8 cellular contexts compared by ENCODE assay signal in genomic region chr18:47930844-47931706, GRCh38. TPM values are rescaled to one million over a fixed set of nuclear protein-coding genes. Genes with fewer than 3 reads are reported as not detected.
DNase-seq lines count a peak whose midpoint lies in the region; ATAC-seq, FAIRE-seq and TF ChIP-seq lines count a peak whose summit lies in the region.

No MANE protein-coding gene starts in this region.

- H3K4me1 ChIP-seq in BLaER1 treated with 17β-estradiol and CSF1 and Interleukin-3, amounts not matched to agents 10 nM and 100 nM: peaks cover 41 to 53% (median 48%) of the 10 kb centered on the region in 10 experiments
- peaks cover 46% of the 10 kb centered on the region for H3K4me1 ChIP-seq in HepG2 (ENCODE audit: insufficient read depth, low read length)

- POLR2A ChIA-PET in HepG2 (lab: Yijun Ruan, JAX): interaction anchor here (0.6 to 1.0 kb wide), 4 partner anchors 9 to 1014 kb away, joined by 3 to 7 read pairs (median 4); partner anchors contain the start of genes KATNAL2 and PIAS2

- peak; percentile 78 for ATAC-seq in GM19351 (IDR thresholded peaks at IDR 0.05; ENCODE audit: unreplicated experiment)
- peak; percentile 79 for ATAC-seq in HG03520 (IDR thresholded peaks at IDR 0.05; ENCODE audit: unreplicated experiment)
- ATAC-seq in HepG2: peak; percentile 90

- H4K20me1 ChIP-seq in BLaER1 treated with 17β-estradiol and CSF1 and Interleukin-3, amounts not matched to agents 10 nM and 100 nM: peaks cover 26 to 39% (median 36%) of the 10 kb centered on the region in 11 experiments; a peak in 21 of 22 replicates
- peaks cover 6% of the 10 kb centered on the region; the same call in 1 of the 2 replicates for H4K20me1 ChIP-seq in HepG2 (ENCODE audit: insufficient read depth, low read length)

- 8% methylated on average over 29 of the region's 122 CpGs for WGBS in HepG2 (ENCODE audit: low lambda C conversion rate)

- peak overlapping the region; percentile 73 to 90 (median 84) for H3K4me3 ChIP-seq in BLaER1 treated with 17β-estradiol and CSF1 and Interleukin-3, amounts not matched to agents 10 nM and 100 nM
- peak overlapping the region; percentile 47 to 87 (median 85); a peak in 5 of 6 replicates for H3K4me3 ChIP-seq in HepG2 (replicated peaks in 1 of 3; ENCODE audit: insufficient read depth in 1 of 3, low read depth in 2 of 3, low read length in 3 of 3)

- H3K36me3 ChIP-seq in BLaER1 treated with 17β-estradiol and CSF1 and Interleukin-3, amounts not matched to agents 10 nM and 100 nM: 0 out of 22 replicates have a peak, but pooled peaks cover 0 to 3% (median 0%) of the 10 kb centered on the region in 11 experiments
- no peaks in the 10 kb centered on the region for H3K36me3 ChIP-seq in HepG2 (replicated peaks in 1 of 2; ENCODE audit: control insufficient read depth in 1 of 2, insufficient read depth in 2 of 2, low read length in 2 of 2)

- TF ChIP-seq POLR2A in HepG2 (IDR thresholded peaks at IDR 0.05; ENCODE audit: insufficient read depth in 1 of 2, low read depth in 2 of 2, low read length in 2 of 2): peak in 1 of 2 experiments; percentile 88; a peak in 2 of 4 replicates

- FAIRE-seq in HepG2 (lab: Jason Lieb, UNC): no peak

- in situ Hi-C loops in HepG2 (cut with HindIII; ENCODE audit: extremely low pct_ligation_motif_present, low pct_unique_long_range_greater_than_20kb): no loop called here

- peaks cover 37% of the 10 kb centered on the region for H3K79me2 ChIP-seq in HepG2 (ENCODE audit: insufficient read depth, low read length)

- no TSS peak for BruUV-seq in HepG2 (replicated peaks; lab: Mats Ljungman, UMichigan)

- DNase-seq in NCI-H526 treated with DMSO at 0.1 percent for 48 hours (lab: John Stamatoyannopoulos, UW) (peak; percentile 90), dedifferentiated amniotic fluid mesenchymal stem cell (ENCODE audit: extremely low spot score) (peak; percentile 96), HepG2 (ENCODE audit: low spot score) (peak; percentile 91)
- peak; percentile 93 for DNase-seq in activated CD4-positive, alpha-beta T cell treated with anti-CD3 and anti-CD28 coated beads, Interleukin-2, amount 50 U/mL, for 1 hour
- peak; percentile 89 to 90 for DNase-seq in stimulated activated CD4-positive, alpha-beta T cell treated with anti-CD3 and anti-CD28 coated beads, Interleukin-2, amount 100 ng/mL, for 48 hours

- TF ChIP-seq CTCF in HepG2 (CRISPR knock-in tag; IDR thresholded peaks at IDR 0.05): no peak

- H3K9ac ChIP-seq in BLaER1 treated with 17β-estradiol and CSF1 and Interleukin-3, amounts not matched to agents 10 nM and 100 nM: peak overlapping the region; percentile 89 to 99 (median 96)
- H3K9ac ChIP-seq in HepG2 (ENCODE audit: insufficient read depth, low read depth, low read length): peak overlapping the region; percentile 84

- peak overlapping the region; percentile 90 to 99 (median 97) for H3K27ac ChIP-seq in BLaER1 treated with 17β-estradiol and CSF1 and Interleukin-3, amounts not matched to agents 10 nM and 100 nM
- H3K27ac ChIP-seq in HepG2 (ENCODE audit: extremely low read length, insufficient read depth, low read length): peak overlapping the region; percentile 96

- no peaks in the 10 kb centered on the region for H3K9me3 ChIP-seq in BLaER1 treated with 17β-estradiol and CSF1 and Interleukin-3, amounts not matched to agents 10 nM and 100 nM (replicated peaks in 1 of 11)
- no peaks in the 10 kb centered on the region for H3K9me3 ChIP-seq in HepG2 (ENCODE audit: low read length)

- H3K27me3 ChIP-seq in BLaER1 treated with 17β-estradiol and CSF1 and Interleukin-3, amounts not matched to agents 10 nM and 100 nM: no peaks in the 10 kb centered on the region
- H3K27me3 ChIP-seq in HepG2 (ENCODE audit: control insufficient read depth in 1 of 2, insufficient read depth in 2 of 2, low read length in 2 of 2): no peaks in the 10 kb centered on the region

- H2AFZ ChIP-seq in HepG2 (ENCODE audit: low read length): no peak overlapping the region

- H3K4me2 ChIP-seq in BLaER1 treated with 17β-estradiol and CSF1 and Interleukin-3, amounts not matched to agents 10 nM and 100 nM: peak overlapping the region; percentile 72 to 92 (median 78)
- H3K4me2 ChIP-seq in HepG2 (ENCODE audit: low read depth, low read length): peak overlapping the region; percentile 68

- TF ChIP-seq RAD21 in HepG2 (CRISPR knock-in tag; IDR thresholded peaks at IDR 0.05): peak; percentile 43

- CTCF ChIA-PET in HepG2 (lab: Yijun Ruan, JAX; ENCODE audit: low intra/inter-chr PET ratio, low total read pairs): no interaction called here

- intact Hi-C loops in HepG2 (cut with micrococcal nuclease; ENCODE audit: unreplicated experiment): loop anchor here (5.0 kb wide), 1 partner anchor 76 kb away; no protein-coding TSS in a partner anchor

- no peak for TF ChIP-seq EP300 in HepG2 (IDR thresholded peaks at IDR 0.05; ENCODE audit: low read depth in 2 of 2, low read length in 2 of 2)
- no peak for TF ChIP-seq EP300 in HepG2 (CRISPR knock-in tag; IDR thresholded peaks at IDR 0.05; ENCODE audit: borderline replicate concordance)

TF ChIP-seq in HepG2, 621 proteins besides CTCF, POLR2A, EP300 and RAD21 (continues in another document):
- peak; percentile 70 for TF ChIP-seq DR1 (CRISPR knock-in tag; IDR thresholded peaks at IDR 0.05)
- peak; percentile 89 for TF ChIP-seq ZFAT (CRISPR knock-in tag; conservative IDR thresholded peaks at IDR 0.05)
- TF ChIP-seq NFKB2 (CRISPR knock-in tag; IDR thresholded peaks at IDR 0.05; ENCODE audit: borderline replicate concordance): peak; percentile 97
- 0 out of 2 replicates have a peak, but pooled peaks have one; percentile 27 for TF ChIP-seq RARA (CRISPR knock-in tag; IDR thresholded peaks at IDR 0.05)
- no peak for TF ChIP-seq ZNF34 (CRISPR knock-in tag; IDR thresholded peaks at IDR 0.05; ENCODE audit: borderline replicate concordance)
- no peak for TF ChIP-seq U2AF2 (IDR thresholded peaks at IDR 0.05; ENCODE audit: low read depth, low read length)
- TF ChIP-seq ZNF878 (CRISPR knock-in tag; IDR thresholded peaks at IDR 0.05): no peak
- TF ChIP-seq E2F2 (CRISPR knock-in tag; IDR thresholded peaks at IDR 0.05; ENCODE audit: borderline replicate concordance): peak; percentile 98; the same call in 1 of the 2 replicates
- 0 out of 2 replicates have a peak, but pooled peaks have one; percentile 39 for TF ChIP-seq ZNF678 (CRISPR knock-in tag; IDR thresholded peaks at IDR 0.05)
- TF ChIP-seq ZNF777 (CRISPR knock-in tag; IDR thresholded peaks at IDR 0.05): peak; percentile 88
- peak; percentile 77; the same call in 1 of the 2 replicates for TF ChIP-seq ZNF333 (CRISPR knock-in tag; IDR thresholded peaks at IDR 0.05; ENCODE audit: borderline replicate concordance)
- no peak for TF ChIP-seq NR3C1 (CRISPR knock-in tag; IDR thresholded peaks at IDR 0.05)
- TF ChIP-seq IKZF4 (CRISPR knock-in tag; IDR thresholded peaks at IDR 0.05; ENCODE audit: borderline replicate concordance, low read depth, not compliant biosample characterization): peak; percentile 95
- TF ChIP-seq ZKSCAN1 (IDR thresholded peaks at IDR 0.05; ENCODE audit: low read length): no peak
- no peak; the same call in none of the 2 replicates for TF ChIP-seq MAZ (IDR thresholded peaks at IDR 0.05; ENCODE audit: borderline replicate concordance, low read depth, low read length)
- no peak; the same call in none of the 2 replicates for TF ChIP-seq MAZ (CRISPR knock-in tag; IDR thresholded peaks at IDR 0.05; ENCODE audit: low read depth)
- TF ChIP-seq GABPB1 (CRISPR knock-in tag; IDR thresholded peaks at IDR 0.05): peak; percentile 77
- TF ChIP-seq ZSCAN9 (CRISPR knock-in tag; IDR thresholded peaks at IDR 0.05; ENCODE audit: borderline replicate concordance): peak; percentile 59; the same call in 1 of the 2 replicates

RNA-seq across cellular contexts. Expression of gene SMAD2, which starts 0.6 kb away (rescaled TPM):
- 96.2 and 132 TPM in 2 replicates for total RNA-seq in HepG2 (2016; rRNA removed; fragmentation: Illumina TruSeq; extraction: Trizol)
- 162 and 182 TPM in 2 replicates for total RNA-seq in HepG2 (2016; cell fraction: cytosol; rRNA removed; fragmentation: Illumina TruSeq; extraction: Trizol; ENCODE audit: low read depth)
- 95.6 and 122 TPM in 2 replicates for total RNA-seq in HepG2 (2016; cell fraction: insoluble cytoplasmic fraction; rRNA removed; fragmentation: Illumina TruSeq; extraction: Trizol)
- 148 and 164 TPM in 2 replicates for total RNA-seq in HepG2 (2016; cell fraction: membrane; rRNA removed; fragmentation: Illumina TruSeq; extraction: Trizol)
- 74.9 and 75.8 TPM in 2 replicates for total RNA-seq in HepG2 (2016; cell fraction: nucleus; rRNA removed; fragmentation: Illumina TruSeq; extraction: Trizol)
- polyA plus RNA-seq in HepG2 (2011; rRNA removed): 34.0 and 40.2 TPM in 2 replicates
- polyA plus RNA-seq in HepG2 (2011; cell fraction: cytosol; rRNA removed): 22.8 and 32.4 TPM in 2 replicates
- polyA plus RNA-seq in HepG2 (2011; cell fraction: nucleus; rRNA removed): 16.3 and 21.0 TPM in 2 replicates
- polyA plus RNA-seq in HepG2 (2012): 48.7 and 54.8 TPM in 2 replicates
- polyA plus RNA-seq in HepG2 (2016; cell fraction: cytosol; fragmentation: Illumina TruSeq; extraction: Trizol; ENCODE audit: low read depth): 61.1 and 63.8 TPM in 2 replicates
- polyA plus RNA-seq in HepG2 (2016; cell fraction: insoluble cytoplasmic fraction; fragmentation: Illumina TruSeq; extraction: Trizol; ENCODE audit: low read depth): 69.3 and 70.0 TPM in 2 replicates
- 82.3 and 86.6 TPM in 2 replicates for polyA plus RNA-seq in HepG2 (2016; cell fraction: membrane; fragmentation: Illumina TruSeq; extraction: Trizol; ENCODE audit: low read depth)
- 36.9 and 38.6 TPM in 2 replicates for polyA plus RNA-seq in HepG2 (2016; cell fraction: nucleus; fragmentation: Illumina TruSeq; extraction: Trizol; ENCODE audit: insufficient read depth, low read depth)
- polyA minus RNA-seq in HepG2 (2011; rRNA and poly(A)+ RNA removed; ENCODE audit: low replicate concordance): 48.2 and 195 TPM in 2 replicates
- polyA minus RNA-seq in HepG2 (2011; cell fraction: cytosol; rRNA and poly(A)+ RNA removed): 51.8 and 65.1 TPM in 2 replicates
- polyA minus RNA-seq in HepG2 (2011; cell fraction: nucleus; rRNA and poly(A)+ RNA removed): 86.8 and 96.2 TPM in 2 replicates

Comparison
In these comparisons a context has a peak if more than half of its experiments do, and no peak if none do; other contexts are left out.
1. Peak in every context shown above with its lines: DNase-seq, ATAC-seq, H3K4me3 ChIP-seq and H3K27ac ChIP-seq.